20 cellular contexts compared by ENCODE assay signal in genomic region chr7:1229956-1230355, GRCh38. TPM values are rescaled to one million over a fixed set of nuclear protein-coding genes. Genes with fewer than 3 reads are reported as not detected.
DNase-seq lines count a peak whose midpoint lies in the region; ATAC-seq and TF ChIP-seq lines count a peak whose summit lies in the region.
"Had no signal": no experiment of that assay in that cellular context is flagged by ENCODE, and none has a peak within 500 bp of the region (broad histone marks: within the 10 kb centered on the region; RNA-seq: fewer than 3 reads in every experiment).

No MANE protein-coding gene starts in this region.

- peaks cover 36% of the 10 kb centered on the region for H3K4me1 Mint-ChIP-seq in CD4-positive, alpha-beta T cell (ENCODE audit: low read depth)
- H3K4me1 Mint-ChIP-seq in glutamatergic neuron (ENCODE audit: low read depth, unreplicated experiment) = peaks cover 39% of the 10 kb centered on the region

- CTCF ChIA-PET in A673 (lab: Charles Lee) = interaction anchor here (0.6 kb wide), 1 partner anchor 32 kb away, joined by 5 read pairs; no protein-coding TSS in a partner anchor
- CTCF ChIA-PET in CD4-positive, alpha-beta T cell (lab: Charles Lee) = no interaction called here

- H3K27me3 Mint-ChIP-seq in CD4-positive, alpha-beta T cell = peaks cover 77% of the 10 kb centered on the region
- H3K27me3 Mint-ChIP-seq in glutamatergic neuron (ENCODE audit: unreplicated experiment) = peaks cover 19% of the 10 kb centered on the region

- H3K9me3 ChIP-seq in A673 (ENCODE audit: low read depth, low read length, poor library complexity, severe bottlenecking) = no peaks in the 10 kb centered on the region
- H3K9me3 ChIP-seq in CD4-positive, alpha-beta T cell (ENCODE audit: control insufficient read depth, low read length) = no peaks in the 10 kb centered on the region

- no peak overlapping the region for H3K4me3 ChIP-seq in A673 (ENCODE audit: low read depth, low read length, poor library complexity, severe bottlenecking)
- H3K4me3 ChIP-seq: GM23248 had no signal

- TF ChIP-seq CTCF in A673 (conservative IDR thresholded peaks at IDR 0.05; ENCODE audit: low read depth, low read length) = no peak
- TF ChIP-seq CTCF in CD4-positive, alpha-beta T cell (IDR thresholded peaks at IDR 0.05) = no peak
- no peak for TF ChIP-seq CTCF in glutamatergic neuron (IDR thresholded peaks at IDR 0.05; ENCODE audit: partially characterized antibody, unreplicated experiment)

- BruUV-seq in A673 (replicated peaks; lab: Mats Ljungman, UMichigan) = no TSS peak

- no peaks in the 10 kb centered on the region for H3K36me3 ChIP-seq in A673 (ENCODE audit: insufficient read depth, low read length, poor library complexity, severe bottlenecking)

- peaks cover 69% of the 10 kb centered on the region for H3K4me1 ChIP-seq in A673 (ENCODE audit: insufficient read depth, low read length, poor library complexity, severe bottlenecking)

- no peak overlapping the region for H3K27ac ChIP-seq in A673 (ENCODE audit: low read depth, low read length, poor library complexity, severe bottlenecking)
- H3K27ac ChIP-seq in CD4-positive, alpha-beta T cell (ENCODE audit: low read depth, low read length) = no peak overlapping the region
- H3K27ac ChIP-seq: GM23248, HL-60, RWPE1 had no signal

- no peak for ATAC-seq in CD4-positive, alpha-beta T cell (ENCODE audit: poor library complexity)
- ATAC-seq in GM18867 (IDR thresholded peaks at IDR 0.05; ENCODE audit: unreplicated experiment) = no peak
- no peak for ATAC-seq in HG02642 (IDR thresholded peaks at IDR 0.05; ENCODE audit: poor library complexity, unreplicated experiment)
- ATAC-seq: PC-3 had no signal

- DNase-seq in A673 (ENCODE audit: low spot score) = peak; percentile 74
- DNase-seq in CD4-positive, alpha-beta T cell = no peak
- peak; percentile 18 for DNase-seq in NCI-H69 (lab: John Stamatoyannopoulos, UW)
- DNase-seq in glutamatergic neuron = peak; percentile 63
- no peak for DNase-seq in COLO668 (lab: John Stamatoyannopoulos, UW; ENCODE audit: unreplicated experiment)
- no peak for DNase-seq in activated effector memory CD4-positive, alpha-beta T cell treated with anti-CD3 and anti-CD28 coated beads, Interleukin-2, amount 50 U/mL, for 16 hours
- DNase-seq: Calu3; CD4-positive, CD25-positive, alpha-beta regulatory T cell; DMS79; GM23248; NCI-H1417; NCI-H2029 treated with DMSO at 0.1 percent for 48 hours; NCI-H345; PC-3 had no signal

- H3K4me3 Mint-ChIP-seq in CD4-positive, alpha-beta T cell = peak overlapping the region; percentile 71
- no peak overlapping the region for H3K4me3 Mint-ChIP-seq in glutamatergic neuron (ENCODE audit: unreplicated experiment)
- H3K4me3 Mint-ChIP-seq: B cell; CD4-positive, CD25-positive, alpha-beta regulatory T cell had no signal

- H3K27me3 ChIP-seq in A673 (replicated peaks; ENCODE audit: insufficient read depth, low read depth, low read length, poor library complexity) = peaks cover 23% of the 10 kb centered on the region
- peaks cover 82% of the 10 kb centered on the region for H3K27me3 ChIP-seq in CD4-positive, alpha-beta T cell (ENCODE audit: control insufficient read depth, insufficient read depth, low read length)

- intact Hi-C loops in A673 (cut with micrococcal nuclease; ENCODE audit: unreplicated experiment) = loop anchor here (5.0 kb wide), 2 partner anchors 62 to 202 kb away; no protein-coding TSS in a partner anchor
- intact Hi-C loops in CD4-positive, alpha-beta T cell (cut with DNase I, micrococcal nuclease) = loop anchor here in 1 of 2 experiments (10.0 kb wide), 1 partner anchor 1295 kb away; no protein-coding TSS in a partner anchor

- H3K36me3 Mint-ChIP-seq in CD4-positive, alpha-beta T cell (ENCODE audit: low read depth) = no peaks in the 10 kb centered on the region
- peaks cover 7% of the 10 kb centered on the region for H3K36me3 Mint-ChIP-seq in glutamatergic neuron (ENCODE audit: unreplicated experiment)
- H3K36me3 Mint-ChIP-seq: CD4-positive, CD25-positive, alpha-beta regulatory T cell had no signal

- no peak overlapping the region for H3K27ac Mint-ChIP-seq in CD4-positive, alpha-beta T cell
- H3K27ac Mint-ChIP-seq in glutamatergic neuron (ENCODE audit: unreplicated experiment) = no peak overlapping the region
- H3K27ac Mint-ChIP-seq: B cell; CD4-positive, CD25-positive, alpha-beta regulatory T cell had no signal

- no peaks in the 10 kb centered on the region for H3K9me3 Mint-ChIP-seq in CD4-positive, alpha-beta T cell
- H3K9me3 Mint-ChIP-seq in glutamatergic neuron (ENCODE audit: unreplicated experiment) = peaks cover 37% of the 10 kb centered on the region

- POLR2A ChIA-PET in A673 (lab: Charles Lee; ENCODE audit: low non-redundant PET) = no interaction called here
- POLR2A ChIA-PET in CD4-positive, alpha-beta T cell (lab: Charles Lee) = no interaction called here

RNA-seq across cellular contexts. Expression of gene UNCX, which starts 2.7 kb away (rescaled TPM):
- total RNA-seq in A673 (2021) (1.2 and 1.9 TPM in 2 replicates), glutamatergic neuron (ENCODE audit: unreplicated experiment) (106 TPM)
- not detected for total RNA-seq in CD4-positive, alpha-beta T cell
- total RNA-seq: B cell; Calu3; CD4-positive, CD25-positive, alpha-beta regulatory T cell; GM23248; PC-3; T-helper 2 cell treated with Interferon-gamma antibody and Interleukin-4, amounts not matched to agents 100 ng/mL and 5 ng/mL, for 36 hours had no signal

Comparison
In these comparisons a context has a peak if more than half of its experiments do, and no peak if none do; other contexts are left out.
1. DNase-seq: peak in A673 (single experiment), NCI-H69 (single experiment) and glutamatergic neuron (single experiment); none in CD4-positive, alpha-beta T cell (0 of 10), COLO668 (single experiment) and activated effector memory CD4-positive, alpha-beta T cell treated with anti-CD3 and anti-CD28 coated beads, Interleukin-2, amount 50 U/mL, for 16 hours (single experiment).
2. RNA of gene UNCX, which starts 2.7 kb away (total RNA-seq): 106 TPM in glutamatergic neuron (single experiment); 1.2 to 1.9 TPM in A673 and not detected in CD4-positive, alpha-beta T cell; every median in the first group is over 10 times any median in the second.